Comparison of ENCODE assay signal across 21 cellular contexts in genomic region chr6:148021715-148022114, GRCh38.
DNase-seq lines count a peak whose midpoint lies in the region; ATAC-seq and TF ChIP-seq lines count a peak whose summit lies in the region.
"Had no signal": no experiment of that assay in that cellular context is flagged by ENCODE, and none has a peak within 500 bp of the region (broad histone marks: within the 10 kb centered on the region; RNA-seq: fewer than 3 reads in every experiment).

No MANE protein-coding gene starts in this region.

- DNase-seq in SKM-1 treated with dmso at 0.1 percent for 144 hours (lab: John Stamatoyannopoulos, UW; ENCODE audit: unreplicated experiment) (peak; percentile 9), SKM-1 (lab: John Stamatoyannopoulos, UW; ENCODE audit: unreplicated experiment) (no peak), SK-MEL-5 (ENCODE audit: low read depth, low spot score) (peak; percentile 8), kidney tubule cell (ENCODE audit: low spot score) (peak; percentile 31), upper lobe of right lung (peak; percentile 69), sciatic nerve (ENCODE audit: low spot score) (no peak), NCI-H146 treated with DMSO at 0.1 percent for 48 hours (lab: John Stamatoyannopoulos, UW; ENCODE audit: unreplicated experiment) (no peak)
- DNase-seq: activated CD4-positive, alpha-beta T cell treated with anti-CD3 and anti-CD28 coated beads, Interleukin-2, amount 10 ng/mL, durations not matched to agents 24 days and 14 days; activated naive CD4-positive, alpha-beta T cell treated with Interleukin-2 at 50 U/mL for 16 hours; activated T-cell treated with anti-CD3 and anti-CD28 coated beads for 4 hours; aorta; CD4-positive, alpha-beta memory T cell; hypothalamus; IMR-90; NCI-H1048; NCI-H2171; nucleus accumbens; SHP77; sigmoid colon; stimulated activated CD4-positive, alpha-beta T cell treated with anti-CD3 and anti-CD28 coated beads, Interleukin-2, amount 100 ng/mL, for 24 hours had no signal

- H3K9me3 ChIP-seq in upper lobe of right lung: no peaks in the 10 kb centered on the region
- H3K9me3 ChIP-seq: sigmoid colon had no signal

- peak overlapping the region; percentile 21 for H3K27ac ChIP-seq in upper lobe of right lung
- H3K27ac ChIP-seq: sigmoid colon had no signal

- H3K4me1 ChIP-seq in upper lobe of right lung: peaks cover 21% of the 10 kb centered on the region
- H3K4me1 ChIP-seq: sigmoid colon had no signal

- ATAC-seq in upper lobe of right lung (peak; percentile 87), sciatic nerve (no peak), GM18502 (IDR thresholded peaks at IDR 0.05; ENCODE audit: poor library complexity, unreplicated experiment) (no peak)

- H3K27me3 ChIP-seq in upper lobe of right lung: no peaks in the 10 kb centered on the region
- H3K27me3 ChIP-seq: sigmoid colon had no signal

- no peak overlapping the region for H3K4me3 ChIP-seq in upper lobe of right lung
- H3K4me3 ChIP-seq: sigmoid colon had no signal

- H3K36me3 ChIP-seq in upper lobe of right lung: no peaks in the 10 kb centered on the region
- H3K36me3 ChIP-seq: sigmoid colon had no signal

- intact Hi-C loops in upper lobe of right lung (cut with DNase I) (no loop called here), sciatic nerve (cut with DNase I) (no loop called here)

- no peak for TF ChIP-seq CTCF in upper lobe of right lung (IDR thresholded peaks at IDR 0.05)

- in situ Hi-C loops in SK-MEL-5 (cut with HindIII; ENCODE audit: low pct_unique_long_range_greater_than_20kb, low sequenced_read_pairs): no loop called here

Comparison
In these comparisons a context has a peak if more than half of its experiments do, and no peak if none do; other contexts are left out.
1. DNase-seq: peak in SKM-1 treated with dmso at 0.1 percent for 144 hours (single experiment), SK-MEL-5 (single experiment), kidney tubule cell (single experiment) and upper lobe of right lung (single experiment); none in SKM-1 (single experiment), sciatic nerve (single experiment) and NCI-H146 treated with DMSO at 0.1 percent for 48 hours (single experiment).